ENCODE assay signal across 1 cellular context in the genomic region with DNA sequence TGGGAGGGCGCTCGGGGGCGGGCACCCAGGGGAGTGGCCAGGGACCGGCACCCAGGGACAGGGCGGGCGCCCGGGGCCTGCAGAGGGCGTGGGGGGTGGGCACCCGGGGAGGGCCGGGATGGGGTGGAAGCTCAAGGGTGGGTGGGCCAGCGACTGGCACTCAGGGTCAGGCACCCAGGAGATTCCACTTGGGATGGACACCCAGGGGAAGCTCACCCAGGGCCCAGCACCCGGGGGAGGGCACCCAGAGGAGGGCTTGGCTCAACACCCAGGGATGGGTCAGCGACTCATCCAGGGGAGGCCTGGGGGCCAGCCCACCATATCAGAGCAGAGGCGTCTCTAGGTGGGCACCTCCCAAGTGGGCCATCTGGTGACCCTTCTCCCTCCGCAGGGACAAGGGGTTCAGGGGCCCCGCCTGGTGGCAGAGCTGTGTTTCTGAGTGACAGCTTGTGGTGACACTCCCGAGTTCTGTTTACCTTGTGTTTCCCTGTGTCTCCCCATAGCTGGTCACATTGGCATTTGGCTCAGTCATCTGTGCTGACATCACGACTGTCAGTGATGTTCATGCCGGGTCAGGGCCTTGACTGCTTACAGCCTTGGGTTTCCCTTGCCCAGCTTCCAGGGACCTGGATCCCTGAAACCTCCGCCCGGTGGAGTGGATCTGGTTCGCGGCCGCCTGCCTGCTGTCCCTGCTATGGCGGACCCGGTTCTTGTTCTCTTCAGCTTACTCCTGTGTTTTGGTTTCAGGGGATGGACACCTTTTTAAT.
TF ChIP-seq lines count a peak whose summit lies in the region.

No MANE protein-coding gene starts in this region.

TF ChIP-seq in HepG2, 621 proteins besides CTCF, POLR2A, EP300 and RAD21 (continued from another document and continues in another):
- TF ChIP-seq, protein P1, sequence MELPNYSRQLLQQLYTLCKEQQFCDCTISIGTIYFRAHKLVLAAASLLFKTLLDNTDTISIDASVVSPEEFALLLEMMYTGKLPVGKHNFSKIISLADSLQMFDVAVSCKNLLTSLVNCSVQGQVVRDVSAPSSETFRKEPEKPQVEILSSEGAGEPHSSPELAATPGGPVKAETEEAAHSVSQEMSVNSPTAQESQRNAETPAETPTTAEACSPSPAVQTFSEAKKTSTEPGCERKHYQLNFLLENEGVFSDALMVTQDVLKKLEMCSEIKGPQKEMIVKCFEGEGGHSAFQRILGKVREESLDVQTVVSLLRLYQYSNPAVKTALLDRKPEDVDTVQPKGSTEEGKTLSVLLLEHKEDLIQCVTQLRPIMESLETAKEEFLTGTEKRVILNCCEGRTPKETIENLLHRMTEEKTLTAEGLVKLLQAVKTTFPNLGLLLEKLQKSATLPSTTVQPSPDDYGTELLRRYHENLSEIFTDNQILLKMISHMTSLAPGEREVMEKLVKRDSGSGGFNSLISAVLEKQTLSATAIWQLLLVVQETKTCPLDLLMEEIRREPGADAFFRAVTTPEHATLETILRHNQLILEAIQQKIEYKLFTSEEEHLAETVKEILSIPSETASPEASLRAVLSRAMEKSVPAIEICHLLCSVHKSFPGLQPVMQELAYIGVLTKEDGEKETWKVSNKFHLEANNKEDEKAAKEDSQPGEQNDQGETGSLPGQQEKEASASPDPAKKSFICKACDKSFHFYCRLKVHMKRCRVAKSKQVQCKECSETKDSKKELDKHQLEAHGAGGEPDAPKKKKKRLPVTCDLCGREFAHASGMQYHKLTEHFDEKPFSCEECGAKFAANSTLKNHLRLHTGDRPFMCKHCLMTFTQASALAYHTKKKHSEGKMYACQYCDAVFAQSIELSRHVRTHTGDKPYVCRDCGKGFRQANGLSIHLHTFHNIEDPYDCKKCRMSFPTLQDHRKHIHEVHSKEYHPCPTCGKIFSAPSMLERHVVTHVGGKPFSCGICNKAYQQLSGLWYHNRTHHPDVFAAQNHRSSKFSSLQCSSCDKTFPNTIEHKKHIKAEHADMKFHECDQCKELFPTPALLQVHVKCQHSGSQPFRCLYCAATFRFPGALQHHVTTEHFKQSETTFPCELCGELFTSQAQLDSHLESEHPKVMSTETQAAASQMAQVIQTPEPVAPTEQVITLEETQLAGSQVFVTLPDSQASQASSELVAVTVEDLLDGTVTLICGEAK (IDR thresholded peaks at IDR 0.05): no peak
- TF ChIP-seq, protein P1 (CRISPR knock-in tag; IDR thresholded peaks at IDR 0.05): peak; percentile 29; the same call in 1 of the 2 replicates
- TF ChIP-seq, protein P2, sequence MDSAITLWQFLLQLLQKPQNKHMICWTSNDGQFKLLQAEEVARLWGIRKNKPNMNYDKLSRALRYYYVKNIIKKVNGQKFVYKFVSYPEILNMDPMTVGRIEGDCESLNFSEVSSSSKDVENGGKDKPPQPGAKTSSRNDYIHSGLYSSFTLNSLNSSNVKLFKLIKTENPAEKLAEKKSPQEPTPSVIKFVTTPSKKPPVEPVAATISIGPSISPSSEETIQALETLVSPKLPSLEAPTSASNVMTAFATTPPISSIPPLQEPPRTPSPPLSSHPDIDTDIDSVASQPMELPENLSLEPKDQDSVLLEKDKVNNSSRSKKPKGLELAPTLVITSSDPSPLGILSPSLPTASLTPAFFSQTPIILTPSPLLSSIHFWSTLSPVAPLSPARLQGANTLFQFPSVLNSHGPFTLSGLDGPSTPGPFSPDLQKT (CRISPR knock-in tag; IDR thresholded peaks at IDR 0.05; ENCODE audit: borderline replicate concordance): no peak
- TF ChIP-seq BHLHE40 (IDR thresholded peaks at IDR 0.05; ENCODE audit: low read length) (peak; percentile 29; the same call in 1 of the 2 replicates), FOXP1 (IDR thresholded peaks at IDR 0.05) (no peak), FOXP1 (CRISPR knock-in tag; IDR thresholded peaks at IDR 0.05) (peak; percentile 48), ZNF292 (CRISPR knock-in tag; IDR thresholded peaks at IDR 0.05; ENCODE audit: borderline replicate concordance, low read depth) (0 out of 2 replicates have a peak, but pooled peaks have one; percentile 35), HIVEP1 (CRISPR knock-in tag; IDR thresholded peaks at IDR 0.05) (peak; percentile 91), FOSL2 (CRISPR knock-in tag; IDR thresholded peaks at IDR 0.05) (peak; percentile 65), STAG1 (CRISPR knock-in tag; IDR thresholded peaks at IDR 0.05) (peak; percentile 45), ZNF441 (CRISPR knock-in tag; IDR thresholded peaks at IDR 0.05; ENCODE audit: borderline replicate concordance) (peak; percentile 71; the same call in 1 of the 2 replicates), TEAD3 (CRISPR knock-in tag; optimal IDR thresholded peaks at IDR 0.05; ENCODE audit: borderline replicate concordance) (peak; percentile 67)
- TF ChIP-seq, protein P3, sequence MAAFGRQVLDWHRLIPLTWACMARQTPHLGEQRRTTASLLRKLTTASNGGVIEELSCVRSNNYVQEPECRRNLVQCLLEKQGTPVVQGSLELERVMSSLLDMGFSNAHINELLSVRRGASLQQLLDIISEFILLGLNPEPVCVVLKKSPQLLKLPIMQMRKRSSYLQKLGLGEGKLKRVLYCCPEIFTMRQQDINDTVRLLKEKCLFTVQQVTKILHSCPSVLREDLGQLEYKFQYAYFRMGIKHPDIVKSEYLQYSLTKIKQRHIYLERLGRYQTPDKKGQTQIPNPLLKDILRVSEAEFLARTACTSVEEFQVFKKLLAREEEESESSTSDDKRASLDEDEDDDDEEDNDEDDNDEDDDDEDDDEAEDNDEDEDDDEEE (CRISPR knock-in tag; IDR thresholded peaks at IDR 0.05): peak; percentile 50; the same call in 1 of the 2 replicates
- TF ChIP-seq, protein P4, sequence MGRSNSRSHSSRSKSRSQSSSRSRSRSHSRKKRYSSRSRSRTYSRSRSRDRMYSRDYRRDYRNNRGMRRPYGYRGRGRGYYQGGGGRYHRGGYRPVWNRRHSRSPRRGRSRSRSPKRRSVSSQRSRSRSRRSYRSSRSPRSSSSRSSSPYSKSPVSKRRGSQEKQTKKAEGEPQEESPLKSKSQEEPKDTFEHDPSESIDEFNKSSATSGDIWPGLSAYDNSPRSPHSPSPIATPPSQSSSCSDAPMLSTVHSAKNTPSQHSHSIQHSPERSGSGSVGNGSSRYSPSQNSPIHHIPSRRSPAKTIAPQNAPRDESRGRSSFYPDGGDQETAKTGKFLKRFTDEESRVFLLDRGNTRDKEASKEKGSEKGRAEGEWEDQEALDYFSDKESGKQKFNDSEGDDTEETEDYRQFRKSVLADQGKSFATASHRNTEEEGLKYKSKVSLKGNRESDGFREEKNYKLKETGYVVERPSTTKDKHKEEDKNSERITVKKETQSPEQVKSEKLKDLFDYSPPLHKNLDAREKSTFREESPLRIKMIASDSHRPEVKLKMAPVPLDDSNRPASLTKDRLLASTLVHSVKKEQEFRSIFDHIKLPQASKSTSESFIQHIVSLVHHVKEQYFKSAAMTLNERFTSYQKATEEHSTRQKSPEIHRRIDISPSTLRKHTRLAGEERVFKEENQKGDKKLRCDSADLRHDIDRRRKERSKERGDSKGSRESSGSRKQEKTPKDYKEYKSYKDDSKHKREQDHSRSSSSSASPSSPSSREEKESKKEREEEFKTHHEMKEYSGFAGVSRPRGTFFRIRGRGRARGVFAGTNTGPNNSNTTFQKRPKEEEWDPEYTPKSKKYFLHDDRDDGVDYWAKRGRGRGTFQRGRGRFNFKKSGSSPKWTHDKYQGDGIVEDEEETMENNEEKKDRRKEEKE (IDR thresholded peaks at IDR 0.05): no peak
- TF ChIP-seq, protein P5, sequence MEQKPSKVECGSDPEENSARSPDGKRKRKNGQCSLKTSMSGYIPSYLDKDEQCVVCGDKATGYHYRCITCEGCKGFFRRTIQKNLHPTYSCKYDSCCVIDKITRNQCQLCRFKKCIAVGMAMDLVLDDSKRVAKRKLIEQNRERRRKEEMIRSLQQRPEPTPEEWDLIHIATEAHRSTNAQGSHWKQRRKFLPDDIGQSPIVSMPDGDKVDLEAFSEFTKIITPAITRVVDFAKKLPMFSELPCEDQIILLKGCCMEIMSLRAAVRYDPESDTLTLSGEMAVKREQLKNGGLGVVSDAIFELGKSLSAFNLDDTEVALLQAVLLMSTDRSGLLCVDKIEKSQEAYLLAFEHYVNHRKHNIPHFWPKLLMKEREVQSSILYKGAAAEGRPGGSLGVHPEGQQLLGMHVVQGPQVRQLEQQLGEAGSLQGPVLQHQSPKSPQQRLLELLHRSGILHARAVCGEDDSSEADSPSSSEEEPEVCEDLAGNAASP (CRISPR knock-in tag; IDR thresholded peaks at IDR 0.05; ENCODE audit: borderline replicate concordance): 0 out of 2 replicates have a peak, but pooled peaks have one; percentile 28
- TF ChIP-seq, protein P6, sequence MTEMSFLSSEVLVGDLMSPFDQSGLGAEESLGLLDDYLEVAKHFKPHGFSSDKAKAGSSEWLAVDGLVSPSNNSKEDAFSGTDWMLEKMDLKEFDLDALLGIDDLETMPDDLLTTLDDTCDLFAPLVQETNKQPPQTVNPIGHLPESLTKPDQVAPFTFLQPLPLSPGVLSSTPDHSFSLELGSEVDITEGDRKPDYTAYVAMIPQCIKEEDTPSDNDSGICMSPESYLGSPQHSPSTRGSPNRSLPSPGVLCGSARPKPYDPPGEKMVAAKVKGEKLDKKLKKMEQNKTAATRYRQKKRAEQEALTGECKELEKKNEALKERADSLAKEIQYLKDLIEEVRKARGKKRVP (CRISPR knock-in tag; IDR thresholded peaks at IDR 0.05): peak in 1 of 2 experiments; percentile 53; a peak in 1 of 4 replicates
- TF ChIP-seq, protein P7, sequence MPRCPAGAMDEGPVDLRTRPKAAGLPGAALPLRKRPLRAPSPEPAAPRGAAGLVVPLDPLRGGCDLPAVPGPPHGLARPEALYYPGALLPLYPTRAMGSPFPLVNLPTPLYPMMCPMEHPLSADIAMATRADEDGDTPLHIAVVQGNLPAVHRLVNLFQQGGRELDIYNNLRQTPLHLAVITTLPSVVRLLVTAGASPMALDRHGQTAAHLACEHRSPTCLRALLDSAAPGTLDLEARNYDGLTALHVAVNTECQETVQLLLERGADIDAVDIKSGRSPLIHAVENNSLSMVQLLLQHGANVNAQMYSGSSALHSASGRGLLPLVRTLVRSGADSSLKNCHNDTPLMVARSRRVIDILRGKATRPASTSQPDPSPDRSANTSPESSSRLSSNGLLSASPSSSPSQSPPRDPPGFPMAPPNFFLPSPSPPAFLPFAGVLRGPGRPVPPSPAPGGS (CRISPR knock-in tag; IDR thresholded peaks at IDR 0.05): no peak
- TF ChIP-seq, protein P8, sequence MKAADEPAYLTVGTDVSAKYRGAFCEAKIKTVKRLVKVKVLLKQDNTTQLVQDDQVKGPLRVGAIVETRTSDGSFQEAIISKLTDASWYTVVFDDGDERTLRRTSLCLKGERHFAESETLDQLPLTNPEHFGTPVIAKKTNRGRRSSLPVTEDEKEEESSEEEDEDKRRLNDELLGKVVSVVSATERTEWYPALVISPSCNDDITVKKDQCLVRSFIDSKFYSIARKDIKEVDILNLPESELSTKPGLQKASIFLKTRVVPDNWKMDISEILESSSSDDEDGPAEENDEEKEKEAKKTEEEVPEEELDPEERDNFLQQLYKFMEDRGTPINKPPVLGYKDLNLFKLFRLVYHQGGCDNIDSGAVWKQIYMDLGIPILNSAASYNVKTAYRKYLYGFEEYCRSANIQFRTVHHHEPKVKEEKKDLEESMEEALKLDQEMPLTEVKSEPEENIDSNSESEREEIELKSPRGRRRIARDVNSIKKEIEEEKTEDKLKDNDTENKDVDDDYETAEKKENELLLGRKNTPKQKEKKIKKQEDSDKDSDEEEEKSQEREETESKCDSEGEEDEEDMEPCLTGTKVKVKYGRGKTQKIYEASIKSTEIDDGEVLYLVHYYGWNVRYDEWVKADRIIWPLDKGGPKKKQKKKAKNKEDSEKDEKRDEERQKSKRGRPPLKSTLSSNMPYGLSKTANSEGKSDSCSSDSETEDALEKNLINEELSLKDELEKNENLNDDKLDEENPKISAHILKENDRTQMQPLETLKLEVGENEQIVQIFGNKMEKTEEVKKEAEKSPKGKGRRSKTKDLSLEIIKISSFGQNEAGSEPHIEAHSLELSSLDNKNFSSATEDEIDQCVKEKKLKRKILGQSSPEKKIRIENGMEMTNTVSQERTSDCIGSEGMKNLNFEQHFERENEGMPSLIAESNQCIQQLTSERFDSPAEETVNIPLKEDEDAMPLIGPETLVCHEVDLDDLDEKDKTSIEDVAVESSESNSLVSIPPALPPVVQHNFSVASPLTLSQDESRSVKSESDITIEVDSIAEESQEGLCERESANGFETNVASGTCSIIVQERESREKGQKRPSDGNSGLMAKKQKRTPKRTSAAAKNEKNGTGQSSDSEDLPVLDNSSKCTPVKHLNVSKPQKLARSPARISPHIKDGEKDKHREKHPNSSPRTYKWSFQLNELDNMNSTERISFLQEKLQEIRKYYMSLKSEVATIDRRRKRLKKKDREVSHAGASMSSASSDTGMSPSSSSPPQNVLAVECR (CRISPR knock-in tag; IDR thresholded peaks at IDR 0.05; ENCODE audit: borderline replicate concordance): no peak; the same call in 1 of the 2 replicates
- TF ChIP-seq, protein P9, sequence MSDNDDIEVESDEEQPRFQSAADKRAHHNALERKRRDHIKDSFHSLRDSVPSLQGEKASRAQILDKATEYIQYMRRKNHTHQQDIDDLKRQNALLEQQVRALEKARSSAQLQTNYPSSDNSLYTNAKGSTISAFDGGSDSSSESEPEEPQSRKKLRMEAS (IDR thresholded peaks at IDR 0.05): no peak
- TF ChIP-seq, protein P10, sequence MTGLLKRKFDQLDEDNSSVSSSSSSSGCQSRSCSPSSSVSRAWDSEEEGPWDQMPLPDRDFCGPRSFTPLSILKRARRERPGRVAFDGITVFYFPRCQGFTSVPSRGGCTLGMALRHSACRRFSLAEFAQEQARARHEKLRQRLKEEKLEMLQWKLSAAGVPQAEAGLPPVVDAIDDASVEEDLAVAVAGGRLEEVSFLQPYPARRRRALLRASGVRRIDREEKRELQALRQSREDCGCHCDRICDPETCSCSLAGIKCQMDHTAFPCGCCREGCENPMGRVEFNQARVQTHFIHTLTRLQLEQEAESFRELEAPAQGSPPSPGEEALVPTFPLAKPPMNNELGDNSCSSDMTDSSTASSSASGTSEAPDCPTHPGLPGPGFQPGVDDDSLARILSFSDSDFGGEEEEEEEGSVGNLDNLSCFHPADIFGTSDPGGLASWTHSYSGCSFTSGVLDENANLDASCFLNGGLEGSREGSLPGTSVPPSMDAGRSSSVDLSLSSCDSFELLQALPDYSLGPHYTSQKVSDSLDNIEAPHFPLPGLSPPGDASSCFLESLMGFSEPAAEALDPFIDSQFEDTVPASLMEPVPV (CRISPR knock-in tag; IDR thresholded peaks at IDR 0.05): peak; percentile 57; the same call in 1 of the 2 replicates
